In the genomic region with DNA sequence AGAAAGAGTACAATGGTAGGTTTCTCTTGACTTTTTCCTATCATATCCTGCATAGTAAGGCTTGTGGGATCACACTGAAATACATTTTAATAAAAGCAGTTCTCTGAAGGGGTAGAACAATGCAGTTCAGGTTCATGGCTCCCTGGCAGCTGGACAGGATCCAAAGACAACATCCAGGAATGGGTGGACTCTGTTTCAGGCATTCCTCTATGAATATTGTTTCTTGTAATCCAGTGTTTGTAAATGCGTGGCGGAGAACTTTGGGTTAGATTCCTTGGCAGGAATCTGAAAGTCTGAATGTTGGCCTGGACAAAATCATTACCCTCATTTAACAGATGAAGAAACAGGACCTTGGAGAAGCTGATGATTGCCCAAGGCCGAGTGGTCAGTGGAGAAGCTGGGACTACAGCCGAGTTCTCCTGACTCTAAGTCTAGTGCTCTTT, we compare ENCODE assay signal across 8 cellular contexts. TPM values are rescaled to one million over a fixed set of nuclear protein-coding genes. Genes with fewer than 3 reads are reported as not detected.
DNase-seq lines count a peak whose midpoint lies in the region; ATAC-seq, FAIRE-seq and TF ChIP-seq lines count a peak whose summit lies in the region.

No MANE protein-coding gene starts in this region.

- H3K4me1 ChIP-seq in keratinocyte (ENCODE audit: control insufficient read depth, extremely low read depth, insufficient read depth, low read length) (peaks cover 21% of the 10 kb centered on the region), testis (peaks cover 61% of the 10 kb centered on the region)

- H4K20me1 ChIP-seq in keratinocyte (ENCODE audit: control insufficient read depth, extremely low read depth, insufficient read depth, low read length): no peaks in the 10 kb centered on the region

- intact Hi-C loops in testis (cut with DNase I; ENCODE audit: low total_unique reads): no loop called here

- no peak overlapping the region for H3K27ac ChIP-seq in keratinocyte (ENCODE audit: control insufficient read depth, insufficient read depth, low read length)
- peak overlapping the region; percentile 59 to 83 for H3K27ac ChIP-seq in testis

- H3K36me3 ChIP-seq in keratinocyte (ENCODE audit: control insufficient read depth in 2 of 2, extremely low read depth in 1 of 2, insufficient read depth in 2 of 2, low read length in 2 of 2) (no peaks in the 10 kb centered on the region), testis (ENCODE audit: low read depth, missing control alignments) (no peaks in the 10 kb centered on the region)

- H3K4me3 ChIP-seq in keratinocyte (ENCODE audit: control insufficient read depth in 2 of 3, extremely low read depth in 1 of 3, insufficient read depth in 2 of 3, low read depth in 1 of 3, low read length in 3 of 3) (no peak overlapping the region), testis (no peak overlapping the region)

- H3K27me3 ChIP-seq in keratinocyte (ENCODE audit: control insufficient read depth, extremely low read depth, insufficient read depth, low read length) (no peaks in the 10 kb centered on the region), testis (no peaks in the 10 kb centered on the region)

- no peaks in the 10 kb centered on the region for H3K9me3 ChIP-seq in keratinocyte (ENCODE audit: control insufficient read depth, low read depth, low read length)
- H3K9me3 ChIP-seq in testis: no peaks in the 10 kb centered on the region

- H3K9ac ChIP-seq in keratinocyte (ENCODE audit: control insufficient read depth, extremely low read depth, insufficient read depth, low read length): no peak overlapping the region

- dilution Hi-C loops in keratinocyte (cut with MboI; ENCODE audit: extremely low pct_ligation_motif_present, low sequenced_read_pairs): no loop called here

- H2AFZ ChIP-seq in keratinocyte (ENCODE audit: control insufficient read depth, low read length): peak overlapping the region; percentile 20

- no peak for TF ChIP-seq CTCF in keratinocyte (optimal IDR thresholded peaks at IDR 0.05 in 1 of 3, IDR thresholded peaks at IDR 0.05 in 1 of 3, conservative IDR thresholded peaks at IDR 0.05 in 1 of 3; ENCODE audit: extremely low read depth in 1 of 3, insufficient read depth in 2 of 3, low read length in 3 of 3)
- no peak for TF ChIP-seq CTCF in testis (IDR thresholded peaks at IDR 0.05)

- peaks cover 2% of the 10 kb centered on the region for H3K9me1 ChIP-seq in keratinocyte (ENCODE audit: control insufficient read depth, extremely low read depth, insufficient read depth, low read length)

- DNase-seq in HTR-8/SVneo (ENCODE audit: insufficient read length, low spot score) (peak; percentile 97), amniotic epithelial cell (ENCODE audit: low read depth) (peak; percentile 98), keratinocyte (ENCODE audit: low read depth, low spot score) (no peak), testis (peak; percentile 64), NCI-H1694 (lab: John Stamatoyannopoulos, UW) (no peak), NCI-H1436 (lab: John Stamatoyannopoulos, UW) (no peak)
- no peak for DNase-seq in stimulated activated CD4-positive, alpha-beta T cell treated with anti-CD3 and anti-CD28 coated beads, Interleukin-4, amount 100 ng/mL, for 1 hour

- no peaks in the 10 kb centered on the region for H3K79me2 ChIP-seq in keratinocyte (ENCODE audit: control insufficient read depth, insufficient read depth, low read length)

- H3K4me2 ChIP-seq in keratinocyte (ENCODE audit: control insufficient read depth, extremely low read depth, insufficient read depth, low read depth, low read length): peak overlapping the region; percentile 44

- 23 to 43% methylated on average over 4 of the region's 4 CpGs for WGBS in testis, 2 donors

- TF ChIP-seq POLR2A in testis (IDR thresholded peaks at IDR 0.05): no peak

- peak; percentile 97 for FAIRE-seq in HTR-8/SVneo (lab: Jason Lieb, UNC)
- FAIRE-seq in keratinocyte (lab: Jason Lieb, UNC): no peak

- ATAC-seq in GM18868 (IDR thresholded peaks at IDR 0.05; ENCODE audit: unreplicated experiment): no peak

RNA-seq across cellular contexts. Expression of a gene that starts 43.5 kb away (rescaled TPM):
- 9.5 to 11.0 TPM (median 9.9 TPM) in 3 replicates for polyA plus RNA-seq in keratinocyte
- 36.0 TPM for polyA plus RNA-seq in keratinocyte (2011; ENCODE audit: low read depth)
- 5.5 and 6.1 TPM in 2 replicates for polyA plus RNA-seq in keratinocyte (2011; cell fraction: cytosol; rRNA removed)
- 32.3 and 38.4 TPM in 2 replicates for polyA plus RNA-seq in keratinocyte (2011; cell fraction: nucleus; rRNA removed)
- 9.3 and 16.1 TPM in 2 replicates for polyA plus RNA-seq in keratinocyte (2012; ENCODE audit: low replicate concordance)
- 39.6 to 72.5 TPM (median 53.5 TPM) in 3 replicates for polyA minus RNA-seq in keratinocyte
- polyA minus RNA-seq in keratinocyte (2011; cell fraction: cytosol; rRNA and poly(A)+ RNA removed): 12.7 TPM
- 74.7 and 120 TPM in 2 replicates for polyA minus RNA-seq in keratinocyte (2011; cell fraction: nucleus; rRNA and poly(A)+ RNA removed)
- total RNA-seq in testis: 100 to 1,000 TPM; 511 to 519 TPM
- 74.6 TPM for polyA plus RNA-seq in testis (ENCODE audit: insufficient read depth, low read depth, low replicate concordance)

Comparison
In these comparisons a context has a peak if more than half of its experiments do, and no peak if none do; other contexts are left out.
1. DNase-seq: peak in HTR-8/SVneo (single experiment), amniotic epithelial cell (single experiment) and testis (single experiment); none in keratinocyte (single experiment), NCI-H1694 (single experiment), stimulated activated CD4-positive, alpha-beta T cell treated with anti-CD3 and anti-CD28 coated beads, Interleukin-4, amount 100 ng/mL, for 1 hour (single experiment) and NCI-H1436 (single experiment).